ENCODE assay signal across 15 cellular contexts in genomic region chr9:91188719-91189590, GRCh38.
"Had no signal": no experiment of that assay in that cellular context is flagged by ENCODE, and none has a peak within 500 bp of the region (broad histone marks: within the 10 kb centered on the region; RNA-seq: fewer than 3 reads in every experiment).

No MANE protein-coding gene starts in this region.

- DNase-seq: activated naive CD4-positive, alpha-beta T cell; body of pancreas; hippocampal formation; kidney glomerular epithelial cell; naive thymus-derived CD8-positive, alpha-beta T cell; occipital lobe; psoas muscle; spleen; stimulated activated CD4-positive, alpha-beta T cell treated with anti-CD3 and anti-CD28 coated beads, Interleukin-1b, Interleukin-23, amount 100 ng/mL, for 48 hours; stimulated activated naive CD4-positive, alpha-beta T cell treated with Interleukin-2 at 50 U/mL for 16 hours; SW 1271 had no signal

- H3K36me3 ChIP-seq: spleen, thoracic aorta had no signal

- H3K27ac ChIP-seq: body of pancreas, psoas muscle, spleen had no signal

- H3K27me3 Mint-ChIP-seq: central memory CD8-positive, alpha-beta T cell; naive thymus-derived CD8-positive, alpha-beta T cell had no signal

- H3K27me3 ChIP-seq: body of pancreas, spleen had no signal

- H3K9me3 ChIP-seq: body of pancreas, psoas muscle, thoracic aorta had no signal

- H3K4me3 ChIP-seq: body of pancreas, psoas muscle, spleen, thoracic aorta had no signal

- H3K4me3 Mint-ChIP-seq: central memory CD8-positive, alpha-beta T cell; naive thymus-derived CD8-positive, alpha-beta T cell; T-helper 2 cell treated with Interferon-gamma antibody and Interleukin-4, amounts not matched to agents 5 μg/mL and 100 μg/mL, for 36 hours had no signal

- H3K36me3 Mint-ChIP-seq: naive thymus-derived CD8-positive, alpha-beta T cell had no signal

- ATAC-seq: body of pancreas; naive thymus-derived CD8-positive, alpha-beta T cell; psoas muscle; sciatic nerve had no signal
